22 cellular contexts compared by ENCODE assay signal in genomic region chr21:26453258-26453657, GRCh38.
"Had no signal": no experiment of that assay in that cellular context is flagged by ENCODE, and none has a peak within 500 bp of the region (broad histone marks: within the 10 kb centered on the region; RNA-seq: fewer than 3 reads in every experiment).

No MANE protein-coding gene starts in this region.

- H3K9me3 ChIP-seq: MG63, SK-N-SH had no signal

- H3K27ac ChIP-seq: RWPE1 had no signal

- ATAC-seq: Panc1 had no signal

- H3K27me3 ChIP-seq: MG63 had no signal

- DNase-seq: IMR-90, Karpas-422, KG1, MG63, NCI-H1092, NCI-H1105 treated with DMSO at 0.1 percent for 48 hours, NCI-H1417 treated with DMSO at 0.1 percent for 48 hours, NCI-H146, NCI-H1694 treated with DMSO at 0.1 percent for 48 hours, NCI-H1930, NCI-H2081, NCI-H2107, NCI-H226, NCI-H446, NCI-H510A, NCI-H524 treated with DMSO at 0.1 percent for 48 hours, NCI-H69, NCI-H774, SHP77, SK-N-SH had no signal

- H3K4me2 ChIP-seq: SK-N-SH had no signal

- H3K36me3 ChIP-seq: MG63 had no signal

- H3K9ac ChIP-seq: SK-N-SH had no signal

- H3K4me3 ChIP-seq: MG63 had no signal
